17 cellular contexts compared by ENCODE assay signal in the genomic region with DNA sequence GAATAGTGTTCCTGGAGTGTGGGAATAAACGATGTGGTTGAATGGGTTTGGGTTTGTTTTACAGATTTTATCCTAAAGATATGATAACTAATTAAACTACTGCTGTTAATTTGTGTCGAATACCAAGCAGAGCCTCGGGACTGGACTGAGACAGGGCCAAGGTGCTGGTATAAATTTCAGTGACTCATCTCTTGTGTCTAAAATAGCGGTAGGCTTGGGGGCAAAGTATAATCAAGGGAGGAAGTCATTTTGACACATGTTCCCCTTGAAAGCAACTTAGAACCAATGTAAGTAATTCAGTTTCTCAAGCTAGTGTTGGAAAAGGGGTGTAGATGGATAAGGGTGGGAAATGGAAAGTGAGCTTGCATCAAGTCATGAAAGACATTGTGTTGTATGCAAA.
"Had no signal": no experiment of that assay in that cellular context is flagged by ENCODE, and none has a peak within 500 bp of the region (broad histone marks: within the 10 kb centered on the region; RNA-seq: fewer than 3 reads in every experiment).

No MANE protein-coding gene starts in this region.

- H3K27ac Mint-ChIP-seq: activated CD4-positive, alpha-beta T cell treated with anti-CD3 and anti-CD28 coated beads for 36 hours; activated naive CD4-positive, alpha-beta T cell treated with anti-CD3 and anti-CD28 coated beads, Interleukin-2, amount 50 U/mL, for 24 hours; dendritic cell treated with granulocyte-macrophage colony-stimulating factor and Interleukin-4, amounts not matched to agents 40 ng/mL and 50 ng/mL, for 4 days; natural killer cell treated with Interleukin-12 subunit alpha and Interleukin-12 subunit beta and Interleukin-15 and Interleukin-18, amount 100 ng/mL, for 72 hours had no signal

- H3K36me3 Mint-ChIP-seq: activated naive CD4-positive, alpha-beta T cell treated with anti-CD3 and anti-CD28 coated beads, Interleukin-2, amount 50 U/mL, for 24 hours; natural killer cell treated with Interleukin-12 subunit alpha and Interleukin-12 subunit beta and Interleukin-15 and Interleukin-18, amount 100 ng/mL, for 72 hours had no signal

- ATAC-seq: activated CD4-positive, alpha-beta T cell treated with anti-CD3 and anti-CD28 coated beads for 36 hours; lower lobe of right lung; natural killer cell treated with Interleukin-12 subunit alpha and Interleukin-12 subunit beta and Interleukin-15 and Interleukin-18, amount 100 ng/mL, for 72 hours had no signal

- H3K4me1 ChIP-seq: adrenal gland had no signal

- H3K9me3 Mint-ChIP-seq: dendritic cell treated with granulocyte-macrophage colony-stimulating factor and Interleukin-4, amounts not matched to agents 40 ng/mL and 50 ng/mL, for 4 days; natural killer cell treated with Interleukin-12 subunit alpha and Interleukin-12 subunit beta and Interleukin-15 and Interleukin-18, amount 100 ng/mL, for 72 hours had no signal

- H3K36me3 ChIP-seq: adrenal gland, lower lobe of right lung, thyroid gland had no signal

- H3K27ac ChIP-seq: adrenal gland, hepatocyte, lower lobe of right lung, thyroid gland had no signal

- H3K4me3 ChIP-seq: adrenal gland, hepatocyte, lower lobe of right lung, thyroid gland had no signal

- H3K27me3 Mint-ChIP-seq: activated CD4-positive, alpha-beta T cell treated with anti-CD3 and anti-CD28 coated beads for 36 hours; activated naive CD4-positive, alpha-beta T cell treated with anti-CD3 and anti-CD28 coated beads, Interleukin-2, amount 50 U/mL, for 24 hours; dendritic cell treated with granulocyte-macrophage colony-stimulating factor and Interleukin-4, amounts not matched to agents 40 ng/mL and 50 ng/mL, for 4 days; natural killer cell treated with Interleukin-12 subunit alpha and Interleukin-12 subunit beta and Interleukin-15 and Interleukin-18, amount 100 ng/mL, for 72 hours had no signal

- H3K9me3 ChIP-seq: adrenal gland, lower lobe of right lung, thyroid gland had no signal

- H3K4me3 Mint-ChIP-seq: activated CD4-positive, alpha-beta T cell treated with anti-CD3 and anti-CD28 coated beads for 36 hours; activated naive CD4-positive, alpha-beta T cell treated with anti-CD3 and anti-CD28 coated beads, Interleukin-2, amount 50 U/mL, for 24 hours; dendritic cell treated with granulocyte-macrophage colony-stimulating factor and Interleukin-4, amounts not matched to agents 40 ng/mL and 50 ng/mL, for 4 days; natural killer cell treated with Interleukin-12 subunit alpha and Interleukin-12 subunit beta and Interleukin-15 and Interleukin-18, amount 100 ng/mL, for 72 hours had no signal

- H3K27me3 ChIP-seq: adrenal gland, hepatocyte, thyroid gland had no signal

- H3K4me1 Mint-ChIP-seq: activated CD4-positive, alpha-beta T cell treated with anti-CD3 and anti-CD28 coated beads for 36 hours; activated naive CD4-positive, alpha-beta T cell treated with anti-CD3 and anti-CD28 coated beads, Interleukin-2, amount 50 U/mL, for 24 hours had no signal

- DNase-seq: activated CD4-positive, alpha-beta T cell treated with anti-CD3 and anti-CD28 coated beads for 36 hours; activated CD4-positive, alpha-beta T cell treated with anti-CD3 and anti-CD28 coated beads, Interleukin-2, amount 50 U/mL, for 48 hours; activated gamma-delta T cell; adrenal gland; effector memory CD4-positive, alpha-beta T cell; islet precursor cell; lower lobe of right lung; occipital lobe; posterior cingulate gyrus; stimulated activated CD4-positive, alpha-beta T cell treated with anti-CD3 and anti-CD28 coated beads, Interleukin-2, amount 100 ng/mL, for 24 hours; stimulated activated naive CD4-positive, alpha-beta T cell treated with Interleukin-2 at 50 U/mL for 16 hours; T-helper 2 cell; thyroid gland had no signal
